9 cellular contexts compared by ENCODE assay signal in genomic region chr1:42529724-42530161, GRCh38.
DNase-seq lines count a peak whose midpoint lies in the region; ATAC-seq, FAIRE-seq and TF ChIP-seq lines count a peak whose summit lies in the region.
"Had no signal": no experiment of that assay in that cellular context is flagged by ENCODE, and none has a peak within 500 bp of the region (broad histone marks: within the 10 kb centered on the region; RNA-seq: fewer than 3 reads in every experiment).

No MANE protein-coding gene starts in this region.

- TF ChIP-seq CTCF in epithelial cell of esophagus (IDR thresholded peaks at IDR 0.05; ENCODE audit: insufficient read depth, low read depth, low read length, missing control alignments) (no peak), spleen (IDR thresholded peaks at IDR 0.05 in 8 of 11, conservative IDR thresholded peaks at IDR 0.05 in 3 of 11) (no peak), upper lobe of left lung (IDR thresholded peaks at IDR 0.05) (no peak)

- H3K36me3 ChIP-seq in spleen = no peaks in the 10 kb centered on the region
- no peaks in the 10 kb centered on the region for H3K36me3 ChIP-seq in upper lobe of left lung

- no peak for DNase-seq in GM19239 (ENCODE audit: insufficient read length, low spot score)
- peak; percentile 93 for DNase-seq in RKO (ENCODE audit: low spot score)
- DNase-seq in epithelial cell of esophagus (ENCODE audit: low read depth) = peak; percentile 97
- DNase-seq in spleen = no peak
- no peak for DNase-seq in upper lobe of left lung

- peak; percentile 55 for FAIRE-seq in GM19239 (lab: Jason Lieb, UNC)
- FAIRE-seq: H1 had no signal

- H3K27ac ChIP-seq in spleen (peak overlapping the region in 7 of 8 donors; percentile 37 to 74 (median 57)), upper lobe of left lung (no peak overlapping the region)
- H3K27ac ChIP-seq: parathyroid adenoma had no signal

- no peaks in the 10 kb centered on the region for H3K9me3 ChIP-seq in spleen
- no peaks in the 10 kb centered on the region for H3K9me3 ChIP-seq in upper lobe of left lung

- 30 to 44% (median 34%) methylated on average over 3 of the region's 3 CpGs for WGBS in spleen, 5 donors
- 59 to 62% methylated on average over 3 of the region's 3 CpGs for WGBS in upper lobe of left lung, 2 donors

- no peak for TF ChIP-seq POLR2A in spleen (IDR thresholded peaks at IDR 0.05)
- TF ChIP-seq POLR2A in upper lobe of left lung (IDR thresholded peaks at IDR 0.05) = no peak

- H3K27me3 ChIP-seq in spleen (replicated peaks in 1 of 7) (no peaks in the 10 kb centered on the region), upper lobe of left lung (no peaks in the 10 kb centered on the region)

- H3K4me3 ChIP-seq in epithelial cell of esophagus (ENCODE audit: low read length) (no peak overlapping the region), spleen (peak overlapping the region in 5 of 8 donors; percentile 9 to 59 (median 23)), upper lobe of left lung (peak overlapping the region in 2 of 4 donors; percentile 4 to 26)

- ATAC-seq in upper lobe of left lung (ENCODE audit: low FRiP score in 2 of 2) (no peak), GM19395 (IDR thresholded peaks at IDR 0.05; ENCODE audit: unreplicated experiment) (no peak), GM21619 (IDR thresholded peaks at IDR 0.05; ENCODE audit: unreplicated experiment) (no peak)

- intact Hi-C loops in spleen (cut with DNase I; ENCODE audit: low total_unique reads) = no loop called here

- no peak for TF ChIP-seq EP300 in upper lobe of left lung (IDR thresholded peaks at IDR 0.05)

- H3K4me1 ChIP-seq in spleen = peaks cover 0 to 17% (median 12%) of the 10 kb centered on the region in 6 donors
- peaks cover 0 to 2% (median 0%) of the 10 kb centered on the region in 4 donors for H3K4me1 ChIP-seq in upper lobe of left lung
- H3K4me1 ChIP-seq: parathyroid adenoma had no signal

Comparison
In these comparisons a context has a peak if more than half of its experiments do, and no peak if none do; other contexts are left out.
1. DNase-seq: peak in RKO (single experiment) and epithelial cell of esophagus (single experiment); none in GM19239 (single experiment), spleen (single experiment) and upper lobe of left lung (0 of 2).
2. H3K27ac ChIP-seq: peak in spleen (7 of 8); none in upper lobe of left lung (0 of 4).